In genomic region chr7:139702313-139702731, GRCh38 we compare ENCODE assay signal across 11 cellular contexts.
DNase-seq lines count a peak whose midpoint lies in the region; ATAC-seq and TF ChIP-seq lines count a peak whose summit lies in the region.
"Had no signal": no experiment of that assay in that cellular context is flagged by ENCODE, and none has a peak within 500 bp of the region (broad histone marks: within the 10 kb centered on the region; RNA-seq: fewer than 3 reads in every experiment).

No MANE protein-coding gene starts in this region.

- DNase-seq in left cardiac atrium (no peak), NCI-H128 (lab: John Stamatoyannopoulos, UW; ENCODE audit: unreplicated experiment) (no peak)
- DNase-seq in NK-92 treated with Interleukin-12 subunit alpha and Interleukin-12 subunit beta, amount 100 ng/mL, for 24 hours (lab: John Stamatoyannopoulos, UW), result no peak
- DNase-seq: activated gamma-delta T cell, DMS53 had no signal

- no peaks in the 10 kb centered on the region for H3K9me3 ChIP-seq in skeletal muscle tissue (ENCODE audit: control insufficient read depth in 3 of 3, low read length in 3 of 3)

- H3K36me3 ChIP-seq in skeletal muscle tissue (ENCODE audit: control insufficient read depth in 3 of 3, insufficient read depth in 3 of 3, low read length in 3 of 3), result peaks cover 0 to 4% (median 4%) of the 10 kb centered on the region in 3 donors

- H3K27me3 ChIP-seq in skeletal muscle tissue (ENCODE audit: control insufficient read depth in 3 of 3, insufficient read depth in 3 of 3, low read length in 3 of 3), result no peaks in the 10 kb centered on the region

- ATAC-seq in HG02571 (IDR thresholded peaks at IDR 0.05; ENCODE audit: unreplicated experiment), result peak; percentile 4
- ATAC-seq in SK-N-SH treated with all-trans-retinoic acid at 6 μM for 48 hours, result peak; percentile 25
- ATAC-seq in left cardiac atrium, result peak; percentile 38 to 45
- ATAC-seq in HG02678 (IDR thresholded peaks at IDR 0.05; ENCODE audit: unreplicated experiment), result no peak
- no peak for ATAC-seq in GM21786 (IDR thresholded peaks at IDR 0.05; ENCODE audit: unreplicated experiment)
- ATAC-seq: activated CD4-positive, CD25-positive, alpha-beta regulatory T cell treated with anti-CD3 and anti-CD28 coated beads, Interleukin-2, amount 50 U/mL, for 24 hours had no signal

- H3K27ac ChIP-seq in skeletal muscle tissue (ENCODE audit: low read depth, low read length), result peak overlapping the region; percentile 64

- H3K4me1 ChIP-seq in skeletal muscle tissue (ENCODE audit: control insufficient read depth in 3 of 3, insufficient read depth in 3 of 3, low read length in 3 of 3), result peaks cover 25 to 70% (median 64%) of the 10 kb centered on the region in 3 donors

- peak overlapping the region in 1 of 3 donors; percentile 57 for H3K9ac ChIP-seq in skeletal muscle tissue (ENCODE audit: low read depth in 1 of 3, low read length in 3 of 3)

- no peak overlapping the region for H3K4me3 ChIP-seq in skeletal muscle tissue (ENCODE audit: low read length in 3 of 3)

- intact Hi-C loops in left cardiac atrium (cut with DNase I), result loop anchor here in 1 of 2 donors (5.0 to 10.0 kb wide), 2 partner anchors 55 to 72 kb away; partner anchors contain the start of gene HIPK2

TF ChIP-seq in SK-N-SH treated with all-trans-retinoic acid at 6 μM for 48 hours, 23 proteins besides CTCF, POLR2A, EP300 and RAD21:
- TF ChIP-seq RARB (CRISPR knock-in tag; IDR thresholded peaks at IDR 0.05), result no peak
- TF ChIP-seq, protein P1, sequence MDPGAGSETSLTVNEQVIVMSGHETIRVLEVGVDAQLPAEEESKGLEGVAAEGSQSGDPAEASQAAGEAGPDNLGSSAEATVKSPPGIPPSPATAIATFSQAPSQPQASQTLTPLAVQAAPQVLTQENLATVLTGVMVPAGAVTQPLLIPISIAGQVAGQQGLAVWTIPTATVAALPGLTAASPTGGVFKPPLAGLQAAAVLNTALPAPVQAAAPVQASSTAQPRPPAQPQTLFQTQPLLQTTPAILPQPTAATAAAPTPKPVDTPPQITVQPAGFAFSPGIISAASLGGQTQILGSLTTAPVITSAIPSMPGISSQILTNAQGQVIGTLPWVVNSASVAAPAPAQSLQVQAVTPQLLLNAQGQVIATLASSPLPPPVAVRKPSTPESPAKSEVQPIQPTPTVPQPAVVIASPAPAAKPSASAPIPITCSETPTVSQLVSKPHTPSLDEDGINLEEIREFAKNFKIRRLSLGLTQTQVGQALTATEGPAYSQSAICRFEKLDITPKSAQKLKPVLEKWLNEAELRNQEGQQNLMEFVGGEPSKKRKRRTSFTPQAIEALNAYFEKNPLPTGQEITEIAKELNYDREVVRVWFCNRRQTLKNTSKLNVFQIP (CRISPR knock-in tag; IDR thresholded peaks at IDR 0.05; ENCODE audit: borderline replicate concordance, low read depth), result no peak

Comparison
In these comparisons a context has a peak if more than half of its experiments do, and no peak if none do; other contexts are left out.
1. ATAC-seq: peak in HG02571 (single experiment), SK-N-SH treated with all-trans-retinoic acid at 6 μM for 48 hours (single experiment) and left cardiac atrium (2 of 2); none in HG02678 (single experiment) and GM21786 (single experiment).